Comparison of ENCODE assay signal across 26 cellular contexts in the genomic region with DNA sequence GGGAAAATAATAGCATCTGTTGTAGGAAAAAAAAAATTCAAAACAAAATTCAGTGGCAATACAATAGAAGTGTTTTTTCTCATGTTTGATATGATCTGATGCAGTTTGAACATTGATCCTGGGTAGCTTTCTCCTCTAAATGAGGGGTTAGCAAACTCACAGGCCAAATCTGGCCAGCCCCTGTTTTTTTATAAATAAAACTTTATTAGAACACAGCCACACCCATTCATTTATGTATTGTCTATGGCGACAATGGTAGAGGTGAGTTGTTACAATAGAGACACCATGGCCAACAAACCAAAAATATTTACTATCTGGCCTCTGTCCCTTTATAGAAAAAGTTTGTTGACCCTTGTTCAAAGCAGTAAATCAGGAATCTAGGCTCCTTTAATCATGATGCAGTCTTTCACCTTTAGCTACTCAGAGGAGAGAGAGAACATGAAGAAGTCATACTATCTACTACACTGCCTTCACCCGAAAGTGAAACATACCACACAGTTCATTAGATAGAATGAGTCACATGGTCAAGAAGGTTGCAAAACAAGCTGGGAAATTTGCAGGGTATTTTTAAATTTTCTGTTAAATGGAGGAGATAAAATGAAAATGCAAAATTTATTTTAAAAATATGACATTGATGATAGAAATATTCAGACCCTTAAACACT.
A peak's percentile ranks its signal among the peaks of the same experiment; 100 is the strongest.
DNase-seq lines count a peak whose midpoint lies in the region; ATAC-seq, FAIRE-seq and TF ChIP-seq lines count a peak whose summit lies in the region.
"Had no signal": no experiment of that assay in that cellular context is flagged by ENCODE, and none has a peak within 500 bp of the region (broad histone marks: within the 10 kb centered on the region; RNA-seq: fewer than 3 reads in every experiment).

No MANE protein-coding gene starts in this region.

- no peaks in the 10 kb centered on the region for H3K27me3 ChIP-seq in pancreas
- H3K27me3 ChIP-seq: tibial nerve had no signal

- H3K36me3 ChIP-seq in pancreas = no peaks in the 10 kb centered on the region
- H3K36me3 ChIP-seq: heart left ventricle, left ventricle myocardium inferior, tibial nerve had no signal

- FAIRE-seq in pancreas (lab: Jason Lieb, UNC) = peak; percentile 29
- FAIRE-seq: bronchial epithelial cell, endometrium, GM12892 had no signal

- peak; percentile 88 for ATAC-seq in GM18868 (IDR thresholded peaks at IDR 0.05; ENCODE audit: unreplicated experiment)
- ATAC-seq in HG02885 (IDR thresholded peaks at IDR 0.05; ENCODE audit: poor library complexity, unreplicated experiment) = peak; percentile 47
- no peak for ATAC-seq in pancreas
- ATAC-seq in GM18858 (IDR thresholded peaks at IDR 0.05; ENCODE audit: unreplicated experiment) = no peak
- no peak for ATAC-seq in HG02571 (IDR thresholded peaks at IDR 0.05; ENCODE audit: unreplicated experiment)
- ATAC-seq: heart left ventricle, mucosa of descending colon had no signal

- H3K4me1 ChIP-seq in pancreas = no peaks in the 10 kb centered on the region
- H3K4me1 ChIP-seq: heart left ventricle, left ventricle myocardium inferior, tibial nerve had no signal

- TF ChIP-seq CTCF in pancreas (IDR thresholded peaks at IDR 0.05) = no peak

- intact Hi-C loops in pancreas (cut with DNase I) = no loop called here

- H3K9me3 ChIP-seq in pancreas = no peaks in the 10 kb centered on the region
- H3K9me3 ChIP-seq: left ventricle myocardium inferior, mucosa of descending colon, tibial nerve had no signal

- no peak overlapping the region for H3K27ac ChIP-seq in pancreas
- H3K27ac ChIP-seq: heart left ventricle, left ventricle myocardium inferior, RWPE1, tibial nerve had no signal

- WGBS in pancreas, 2 donors = 80 to 82% methylated on average over 2 of the region's 2 CpGs

- DNase-seq in OCI-M1 (lab: John Stamatoyannopoulos, UW) (peak; percentile 28), pancreas (no peak), NCI-H2107 treated with DMSO at 0.1 percent for 48 hours (lab: John Stamatoyannopoulos, UW; ENCODE audit: unreplicated experiment) (no peak)
- DNase-seq: activated B cell treated with CpG ODN at 0.5 μM for 24 hours; activated effector memory CD4-positive, alpha-beta T cell treated with Interleukin-2 at 50 U/mL for 16 hours; AML-193; DMS79; heart left ventricle; IMR-90; left ventricle myocardium inferior; mucosa of descending colon; NCI-H1048; NCI-H2029; posterior cingulate gyrus; stimulated activated CD4-positive, alpha-beta T cell treated with anti-CD3 and anti-CD28 coated beads, Interleukin-1b, Interleukin-23, amount 100 ng/mL, for 48 hours; stimulated activated naive CD4-positive, alpha-beta T cell treated with Interleukin-2 at 50 U/mL for 16 hours; T-helper 9 cell had no signal

- no peak overlapping the region for H3K4me3 ChIP-seq in pancreas
- H3K4me3 ChIP-seq: heart left ventricle, left ventricle myocardium inferior, mucosa of descending colon, tibial nerve had no signal

Comparison
In these comparisons a context has a peak if more than half of its experiments do, and no peak if none do; other contexts are left out.
1. ATAC-seq: peak in GM18868 (single experiment) and HG02885 (single experiment); none in pancreas (0 of 4), GM18858 (single experiment) and HG02571 (single experiment).